Comparison of ENCODE assay signal across 20 cellular contexts in the genomic region with DNA sequence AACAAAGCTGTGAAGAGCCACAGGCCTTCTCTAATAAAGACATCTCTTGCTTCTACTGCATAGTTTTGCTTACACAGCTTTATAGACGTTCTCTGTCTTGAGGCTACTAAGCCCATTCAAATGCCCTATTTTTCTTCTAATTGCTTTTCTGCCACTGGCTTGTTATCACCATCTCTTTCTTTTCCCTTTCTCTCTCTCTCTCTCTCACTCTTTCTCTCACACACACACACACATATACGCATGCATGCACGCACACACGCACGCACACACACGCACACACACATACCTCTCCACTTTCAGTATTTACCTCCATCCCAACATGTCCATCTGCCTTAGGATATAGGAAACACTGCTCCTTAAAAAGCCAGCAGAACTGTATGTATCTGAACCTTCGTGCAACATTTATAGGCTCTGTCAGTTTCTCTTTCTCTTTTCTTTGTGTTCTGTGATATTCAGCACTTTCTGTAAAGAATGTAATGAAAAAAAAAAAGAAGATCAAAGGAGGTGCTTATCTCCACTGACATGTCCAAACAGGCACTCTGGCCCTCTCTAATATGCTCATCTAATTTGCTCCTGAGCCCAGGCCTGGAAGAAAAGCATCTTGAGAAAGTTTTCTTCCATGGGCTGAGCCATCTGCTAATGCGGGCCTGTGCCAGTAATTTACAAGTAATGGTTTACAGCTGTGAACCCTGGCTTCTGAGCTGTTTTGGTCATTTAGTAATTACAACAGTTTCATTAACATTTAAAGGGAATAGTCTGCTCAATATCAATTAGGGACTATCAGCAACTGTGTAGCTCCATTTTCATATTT.
DNase-seq lines count a peak whose midpoint lies in the region; ATAC-seq and TF ChIP-seq lines count a peak whose summit lies in the region.
"Had no signal": no experiment of that assay in that cellular context is flagged by ENCODE, and none has a peak within 500 bp of the region (broad histone marks: within the 10 kb centered on the region; RNA-seq: fewer than 3 reads in every experiment).

No MANE protein-coding gene starts in this region.

- no peak overlapping the region for H4K8ac ChIP-seq in mesendoderm (ENCODE audit: low read depth, low read length)

- no peaks in the 10 kb centered on the region for H3K79me1 ChIP-seq in mesendoderm (ENCODE audit: low read length)

- POLR2A ChIA-PET in Caco-2 (lab: Charles Lee) = no interaction called here
- POLR2A ChIA-PET in naive thymus-derived CD4-positive, alpha-beta T cell (lab: Charles Lee) = no interaction called here

- H3K4me1 ChIP-seq in Caco-2 (no peaks in the 10 kb centered on the region), mesendoderm (ENCODE audit: control insufficient read depth, low read depth, low read length) (peaks cover 4% of the 10 kb centered on the region)
- no peaks in the 10 kb centered on the region for H3K4me1 ChIP-seq in naive thymus-derived CD4-positive, alpha-beta T cell (ENCODE audit: control insufficient read depth in 2 of 2, insufficient read depth in 2 of 2, low read length in 2 of 2)
- H3K4me1 ChIP-seq: right atrium auricular region, SJSA1 had no signal

- H3K4me2 ChIP-seq in mesendoderm (ENCODE audit: low read length) = no peak overlapping the region

- H3K9me3 ChIP-seq in Caco-2 = no peaks in the 10 kb centered on the region
- H3K9me3 ChIP-seq in naive thymus-derived CD4-positive, alpha-beta T cell (ENCODE audit: control insufficient read depth in 2 of 3, low read length in 3 of 3) = no peaks in the 10 kb centered on the region
- H3K9me3 ChIP-seq: right atrium auricular region, SJSA1 had no signal

- H3K36me3 Mint-ChIP-seq in Caco-2 (ENCODE audit: insufficient read depth, unreplicated experiment) = no peaks in the 10 kb centered on the region
- H3K36me3 Mint-ChIP-seq in stimulated activated effector memory CD8-positive, alpha-beta T cell treated with anti-CD3 and anti-CD28 coated beads, Interleukin-12 subunit alpha, Interleukin-12 subunit beta, amount 100 ng/mL, for 72 hours = no peaks in the 10 kb centered on the region
- no peaks in the 10 kb centered on the region for H3K36me3 Mint-ChIP-seq in naive thymus-derived CD4-positive, alpha-beta T cell

- H2BK15ac ChIP-seq in mesendoderm (replicated peaks; ENCODE audit: low read depth) = no peak overlapping the region

- DNase-seq in Caco-2 (peak in 1 of 2 experiments; percentile 5), RPMI8226 (peak; percentile 3), mesendoderm (peak; percentile 12)
- no peak for DNase-seq in stimulated activated effector memory CD8-positive, alpha-beta T cell treated with anti-CD3 and anti-CD28 coated beads, Interleukin-12 subunit alpha, Interleukin-12 subunit beta, amount 100 ng/mL, for 72 hours (ENCODE audit: low spot score in 2 of 2)
- DNase-seq in naive thymus-derived CD4-positive, alpha-beta T cell = no peak
- DNase-seq: activated CD4-positive, alpha-beta T cell treated with anti-CD3 and anti-CD28 coated beads for 36 hours; activated CD8-positive, alpha-beta memory T cell treated with anti-CD3 and anti-CD28 coated beads, Interleukin-2, amount 50 U/mL, for 4 hours; activated naive CD4-positive, alpha-beta T cell treated with Interleukin-2 at 50 U/mL for 16 hours; erythroblast; mammary epithelial cell; NCI-H226; nephron progenitor cell; T1000 had no signal

- no peak for TF ChIP-seq CTCF in Caco-2 (IDR thresholded peaks at IDR 0.05; ENCODE audit: insufficient read depth in 1 of 2, low read depth in 1 of 2, low read length in 1 of 2, severe bottlenecking in 1 of 2, unreplicated experiment in 1 of 2)

- peak overlapping the region; percentile 27 for H3K4me3 Mint-ChIP-seq in Caco-2 (ENCODE audit: unreplicated experiment)
- no peak overlapping the region for H3K4me3 Mint-ChIP-seq in stimulated activated effector memory CD8-positive, alpha-beta T cell treated with anti-CD3 and anti-CD28 coated beads, Interleukin-12 subunit alpha, Interleukin-12 subunit beta, amount 100 ng/mL, for 72 hours
- H3K4me3 Mint-ChIP-seq in naive thymus-derived CD4-positive, alpha-beta T cell = no peak overlapping the region
- H3K4me3 Mint-ChIP-seq: activated CD4-positive, alpha-beta T cell treated with anti-CD3 and anti-CD28 coated beads for 36 hours; dendritic cell treated with granulocyte-macrophage colony-stimulating factor and Interleukin-4, amounts not matched to agents 40 ng/mL and 50 ng/mL, for 4 days; nephron progenitor cell had no signal

- H3K27ac ChIP-seq in mesendoderm (ENCODE audit: low read depth, low read length) = no peak overlapping the region
- no peak overlapping the region for H3K27ac ChIP-seq in naive thymus-derived CD4-positive, alpha-beta T cell (ENCODE audit: low read depth, low read length)
- H3K27ac ChIP-seq: right atrium auricular region, SJSA1 had no signal

- WGBS in mesendoderm (ENCODE audit: extremely low coverage, insufficient coverage, low lambda C conversion rate) = 100% methylated on average over 5 of the region's 8 CpGs

- no peak overlapping the region for H3K18ac ChIP-seq in mesendoderm (ENCODE audit: low read length)

- no peak overlapping the region for H3K4me3 ChIP-seq in Caco-2 (ENCODE audit: low read depth, low read length)
- H3K4me3 ChIP-seq in mesendoderm (ENCODE audit: low read length) = no peak overlapping the region
- no peak overlapping the region for H3K4me3 ChIP-seq in naive thymus-derived CD4-positive, alpha-beta T cell (ENCODE audit: low read length)
- H3K4me3 ChIP-seq: right atrium auricular region, SJSA1 had no signal

- H3K36me3 ChIP-seq in Caco-2 (ENCODE audit: control insufficient read depth, insufficient read depth, low read length) = no peaks in the 10 kb centered on the region
- H3K36me3 ChIP-seq in mesendoderm (ENCODE audit: control insufficient read depth, insufficient read depth, low read length) = no peaks in the 10 kb centered on the region
- no peaks in the 10 kb centered on the region for H3K36me3 ChIP-seq in naive thymus-derived CD4-positive, alpha-beta T cell (ENCODE audit: control insufficient read depth in 2 of 3, insufficient read depth in 3 of 3, low read length in 3 of 3)
- H3K36me3 ChIP-seq: right atrium auricular region, SJSA1 had no signal

- H3K23ac ChIP-seq in mesendoderm (ENCODE audit: low read length) = no peak overlapping the region

- CTCF ChIA-PET in Caco-2 (lab: Charles Lee) = no interaction called here
- CTCF ChIA-PET in naive thymus-derived CD4-positive, alpha-beta T cell (lab: Charles Lee) = no interaction called here

- H3K9me3 Mint-ChIP-seq in Caco-2 (ENCODE audit: unreplicated experiment) = no peaks in the 10 kb centered on the region
- H3K9me3 Mint-ChIP-seq in stimulated activated effector memory CD8-positive, alpha-beta T cell treated with anti-CD3 and anti-CD28 coated beads, Interleukin-12 subunit alpha, Interleukin-12 subunit beta, amount 100 ng/mL, for 72 hours = peaks cover 23% of the 10 kb centered on the region
- H3K9me3 Mint-ChIP-seq in naive thymus-derived CD4-positive, alpha-beta T cell = peaks cover 0 to 18% (median 2%) of the 10 kb centered on the region in 11 donors
- H3K9me3 Mint-ChIP-seq: nephron progenitor cell had no signal

- no peak overlapping the region for H3K27ac Mint-ChIP-seq in Caco-2 (ENCODE audit: unreplicated experiment)
- no peak overlapping the region for H3K27ac Mint-ChIP-seq in stimulated activated effector memory CD8-positive, alpha-beta T cell treated with anti-CD3 and anti-CD28 coated beads, Interleukin-12 subunit alpha, Interleukin-12 subunit beta, amount 100 ng/mL, for 72 hours
- no peak overlapping the region for H3K27ac Mint-ChIP-seq in naive thymus-derived CD4-positive, alpha-beta T cell
- H3K27ac Mint-ChIP-seq: activated CD4-positive, alpha-beta T cell treated with anti-CD3 and anti-CD28 coated beads for 36 hours; dendritic cell treated with granulocyte-macrophage colony-stimulating factor and Interleukin-4, amounts not matched to agents 40 ng/mL and 50 ng/mL, for 4 days; nephron progenitor cell had no signal

- H3K27me3 ChIP-seq in Caco-2 (replicated peaks; ENCODE audit: control insufficient read depth, insufficient read depth, low read length) (no peaks in the 10 kb centered on the region), mesendoderm (ENCODE audit: insufficient read depth, low read length, poor library complexity) (no peaks in the 10 kb centered on the region)
- H3K27me3 ChIP-seq in naive thymus-derived CD4-positive, alpha-beta T cell (ENCODE audit: control insufficient read depth in 2 of 2, insufficient read depth in 2 of 2, low read length in 2 of 2) = no peaks in the 10 kb centered on the region
- H3K27me3 ChIP-seq: right atrium auricular region, SJSA1 had no signal

- ATAC-seq in GM18868 (IDR thresholded peaks at IDR 0.05; ENCODE audit: unreplicated experiment) = peak; percentile 34
- no peak for ATAC-seq in HG02642 (IDR thresholded peaks at IDR 0.05; ENCODE audit: poor library complexity, unreplicated experiment)
- no peak for ATAC-seq in HG02759 (IDR thresholded peaks at IDR 0.05; ENCODE audit: unreplicated experiment)
- ATAC-seq in stimulated activated effector memory CD8-positive, alpha-beta T cell treated with anti-CD3 and anti-CD28 coated beads, Interleukin-12 subunit alpha, Interleukin-12 subunit beta, amount 100 ng/mL, for 72 hours = no peak
- no peak for ATAC-seq in naive thymus-derived CD4-positive, alpha-beta T cell
- ATAC-seq: activated CD4-positive, alpha-beta T cell treated with anti-CD3 and anti-CD28 coated beads for 36 hours; HepG2 had no signal

- no peak overlapping the region for H3K9ac ChIP-seq in mesendoderm (ENCODE audit: low read length)

- BruUV-seq in Caco-2 (replicated peaks; lab: Mats Ljungman, UMichigan) = no TSS peak

- no peak overlapping the region for H2AK5ac ChIP-seq in mesendoderm (ENCODE audit: low read length)

- peak overlapping the region; percentile 50 for H3K56ac ChIP-seq in mesendoderm (ENCODE audit: low read length)

- H2BK120ac ChIP-seq in mesendoderm (ENCODE audit: low read depth, low read length) = no peak overlapping the region

- H4K5ac ChIP-seq in mesendoderm (ENCODE audit: low read length) = no peak overlapping the region

- H3K79me2 ChIP-seq in mesendoderm (ENCODE audit: control insufficient read depth, insufficient read depth, low read length) = no peaks in the 10 kb centered on the region

- no peak overlapping the region for H3K4ac ChIP-seq in mesendoderm (ENCODE audit: low read depth, low read length)

- no peaks in the 10 kb centered on the region for H3K27me3 Mint-ChIP-seq in Caco-2 (ENCODE audit: insufficient read depth, unreplicated experiment)
- no peaks in the 10 kb centered on the region for H3K27me3 Mint-ChIP-seq in naive thymus-derived CD4-positive, alpha-beta T cell
- H3K27me3 Mint-ChIP-seq: activated CD4-positive, alpha-beta T cell treated with anti-CD3 and anti-CD28 coated beads for 36 hours; dendritic cell treated with granulocyte-macrophage colony-stimulating factor and Interleukin-4, amounts not matched to agents 40 ng/mL and 50 ng/mL, for 4 days had no signal

- no peak overlapping the region for H2BK5ac ChIP-seq in mesendoderm (ENCODE audit: low read length)

- H3K4me1 Mint-ChIP-seq in Caco-2 (ENCODE audit: low read depth, unreplicated experiment) = peaks cover 7% of the 10 kb centered on the region
- H3K4me1 Mint-ChIP-seq in stimulated activated effector memory CD8-positive, alpha-beta T cell treated with anti-CD3 and anti-CD28 coated beads, Interleukin-12 subunit alpha, Interleukin-12 subunit beta, amount 100 ng/mL, for 72 hours = no peaks in the 10 kb centered on the region
- H3K4me1 Mint-ChIP-seq in naive thymus-derived CD4-positive, alpha-beta T cell = no peaks in the 10 kb centered on the region
- H3K4me1 Mint-ChIP-seq: activated CD4-positive, alpha-beta T cell treated with anti-CD3 and anti-CD28 coated beads for 36 hours had no signal

- intact Hi-C loops in Caco-2 (cut with micrococcal nuclease; ENCODE audit: unreplicated experiment) = no loop called here
- intact Hi-C loops in naive thymus-derived CD4-positive, alpha-beta T cell (cut with micrococcal nuclease) = no loop called here

Comparison
In these comparisons a context has a peak if more than half of its experiments do, and no peak if none do; other contexts are left out.
1. DNase-seq: peak in RPMI8226 (single experiment) and mesendoderm (single experiment); none in stimulated activated effector memory CD8-positive, alpha-beta T cell treated with anti-CD3 and anti-CD28 coated beads, Interleukin-12 subunit alpha, Interleukin-12 subunit beta, amount 100 ng/mL, for 72 hours (0 of 2) and naive thymus-derived CD4-positive, alpha-beta T cell (0 of 9).